ENCODE assay signal across 15 cellular contexts in the genomic region with DNA sequence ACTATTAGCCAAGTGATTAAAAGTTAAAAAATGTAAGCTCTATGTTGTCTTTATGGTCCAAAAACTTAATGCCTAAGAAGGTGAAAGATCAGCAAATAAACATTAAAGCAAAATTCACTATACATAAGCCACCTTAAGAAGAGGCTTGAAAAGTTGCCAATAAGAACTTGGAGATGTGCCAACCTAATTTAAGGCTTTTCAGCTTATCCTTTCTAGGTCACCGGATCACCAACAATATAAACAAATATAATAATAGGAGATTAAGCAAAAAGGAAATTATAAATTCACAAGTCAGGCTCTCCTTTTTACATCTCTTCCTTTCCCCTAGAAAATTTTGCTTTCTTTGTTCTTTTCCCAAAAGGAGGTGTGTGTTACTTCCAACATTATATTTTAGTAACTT. TPM values are rescaled to one million over a fixed set of nuclear protein-coding genes. Genes with fewer than 3 reads are reported as not detected.
DNase-seq lines count a peak whose midpoint lies in the region; ATAC-seq, FAIRE-seq and TF ChIP-seq lines count a peak whose summit lies in the region.
"Had no signal": no experiment of that assay in that cellular context is flagged by ENCODE, and none has a peak within 500 bp of the region (broad histone marks: within the 10 kb centered on the region; RNA-seq: fewer than 3 reads in every experiment).

No MANE protein-coding gene starts in this region.

- H3K36me3 ChIP-seq in endothelial cell of umbilical vein (ENCODE audit: control insufficient read depth in 2 of 2, extremely low read depth in 1 of 2, insufficient read depth in 2 of 2, low read length in 2 of 2) (no peaks in the 10 kb centered on the region), Peyer's patch (no peaks in the 10 kb centered on the region)
- H3K36me3 ChIP-seq: adrenal gland had no signal

- H3K79me2 ChIP-seq in endothelial cell of umbilical vein (ENCODE audit: control insufficient read depth, insufficient read depth, low read length): no peaks in the 10 kb centered on the region

- POLR2A ChIA-PET in endothelial cell of umbilical vein (lab: Charles Lee): interaction anchor here (0.7 kb wide), 1 partner anchor 107 kb away, joined by 3 read pairs; no protein-coding TSS in a partner anchor

- H3K9me1 ChIP-seq in endothelial cell of umbilical vein (replicated peaks; ENCODE audit: control insufficient read depth, extremely low read depth, insufficient read depth, low read length): no peaks in the 10 kb centered on the region

- H4K20me1 ChIP-seq in endothelial cell of umbilical vein (replicated peaks; ENCODE audit: control insufficient read depth, extremely low read depth, insufficient read depth, low read length): no peaks in the 10 kb centered on the region

- H3K4me1 ChIP-seq in endothelial cell of umbilical vein (ENCODE audit: control insufficient read depth, extremely low read depth, insufficient read depth, low read length): peaks cover 6% of the 10 kb centered on the region
- H3K4me1 ChIP-seq in Peyer's patch: peaks cover 0 to 6% (median 0%) of the 10 kb centered on the region in 4 donors

- dilution Hi-C loops in endothelial cell of umbilical vein (cut with MboI; ENCODE audit: extremely low pct_ligation_motif_present, low sequenced_read_pairs): no loop called here

- TF ChIP-seq CTCF in endothelial cell of umbilical vein (IDR thresholded peaks at IDR 0.05; ENCODE audit: extremely low read depth in 1 of 2, insufficient read depth in 1 of 2, low read depth in 1 of 2, low read length in 2 of 2): no peak
- no peak for TF ChIP-seq CTCF in Peyer's patch (IDR thresholded peaks at IDR 0.05)

- DNase-seq in NCI-H146 (lab: John Stamatoyannopoulos, UW): peak; percentile 11
- no peak for DNase-seq in NCI-H146 treated with DMSO at 0.1 percent for 48 hours (lab: John Stamatoyannopoulos, UW; ENCODE audit: unreplicated experiment)
- peak; percentile 62 for DNase-seq in NCI-H748 (lab: John Stamatoyannopoulos, UW; ENCODE audit: unreplicated experiment)
- peak; percentile 82 for DNase-seq in endothelial cell of umbilical vein (ENCODE audit: low read depth, low spot score)
- peak; percentile 3 for DNase-seq in retina
- DNase-seq in activated CD8-positive, alpha-beta memory T cell treated with anti-CD3 and anti-CD28 coated beads, Interleukin-2, amount 50 U/mL, for 4 hours: no peak
- no peak for DNase-seq in Peyer's patch
- DNase-seq: activated B cell treated with CpG ODN at 0.5 μM for 24 hours, adrenal gland, left cardiac atrium, NCI-H510A had no signal

- intact Hi-C loops in endothelial cell of umbilical vein (cut with micrococcal nuclease): no loop called here

- BruUV-seq in endothelial cell of umbilical vein (replicated peaks; lab: Mats Ljungman, UMichigan): no TSS peak

- TF ChIP-seq POLR2A in endothelial cell of umbilical vein (IDR thresholded peaks at IDR 0.05; ENCODE audit: low read depth, low read length): no peak
- TF ChIP-seq POLR2A in Peyer's patch (IDR thresholded peaks at IDR 0.05): no peak

- CTCF ChIA-PET in endothelial cell of umbilical vein (lab: Charles Lee): interaction anchor here (0.7 to 3.1 kb wide), 11 partner anchors 10 to 107 kb away, joined by 3 to 13 read pairs (median 8); no protein-coding TSS in a partner anchor

- peak; percentile 77 for FAIRE-seq in endothelial cell of umbilical vein (lab: Jason Lieb, UNC)
- FAIRE-seq: GM18507 had no signal

- no peak overlapping the region for H3K4me3 ChIP-seq in endothelial cell of umbilical vein (replicated peaks in 1 of 3; ENCODE audit: insufficient read depth in 1 of 3, low read depth in 1 of 3, low read length in 3 of 3)
- no peak overlapping the region for H3K4me3 ChIP-seq in Peyer's patch
- H3K4me3 ChIP-seq: adrenal gland had no signal

- peak overlapping the region; percentile 21 for H3K4me2 ChIP-seq in endothelial cell of umbilical vein (ENCODE audit: insufficient read depth, low read length)

- H3K27ac ChIP-seq in endothelial cell of umbilical vein (ENCODE audit: insufficient read depth, low read depth, low read length) (no peak overlapping the region), Peyer's patch (no peak overlapping the region)
- H3K27ac ChIP-seq: adrenal gland had no signal

- no peak overlapping the region for H2AFZ ChIP-seq in endothelial cell of umbilical vein (ENCODE audit: low read depth, low read length)

- no peak for ATAC-seq in GM18519 (IDR thresholded peaks at IDR 0.05; ENCODE audit: low FRiP score, unreplicated experiment)
- ATAC-seq: left cardiac atrium had no signal

- H3K9me3 ChIP-seq in endothelial cell of umbilical vein (replicated peaks; ENCODE audit: control insufficient read depth, insufficient read depth, low read length) (no peaks in the 10 kb centered on the region), Peyer's patch (no peaks in the 10 kb centered on the region)
- H3K9me3 ChIP-seq: adrenal gland had no signal

- no peak overlapping the region for H3K9ac ChIP-seq in endothelial cell of umbilical vein (replicated peaks; ENCODE audit: extremely low read depth, insufficient read depth, low read length)

- H3K27me3 ChIP-seq in endothelial cell of umbilical vein (ENCODE audit: control insufficient read depth in 2 of 2, insufficient read depth in 2 of 2, low read length in 2 of 2) (peaks cover 6 to 21% of the 10 kb centered on the region in 2 experiments), Peyer's patch (no peaks in the 10 kb centered on the region)
- H3K27me3 ChIP-seq: adrenal gland had no signal

TF ChIP-seq in endothelial cell of umbilical vein, 7 proteins besides CTCF, POLR2A, EP300 and RAD21:
- TF ChIP-seq FOS (IDR thresholded peaks at IDR 0.05; ENCODE audit: borderline replicate concordance, insufficient read depth, low read length): no peak

RNA-seq across cellular contexts. Expression of a gene that starts 30.9 kb away (rescaled TPM):
- total RNA-seq in endothelial cell of umbilical vein (13.9 and 25.7 TPM in 2 replicates), Peyer's patch (10 to 100 TPM in 2 of 4 donors, 1 to 10 TPM in 2; 1.9 to 69.3 (median 11.2) TPM)
- polyA plus RNA-seq in endothelial cell of umbilical vein: 12.7 and 20.8 TPM in 2 replicates
- 8.9 and 9.9 TPM in 2 replicates for polyA plus RNA-seq in endothelial cell of umbilical vein (2011; cell fraction: cytosol; rRNA removed)
- 20.7 and 21.8 TPM in 2 replicates for polyA plus RNA-seq in endothelial cell of umbilical vein (2011; cell fraction: nucleus; rRNA removed)
- 33.5 and 53.0 TPM in 2 replicates for polyA plus RNA-seq in endothelial cell of umbilical vein (2012)
- 32.2 and 35.4 TPM in 2 replicates for polyA minus RNA-seq in endothelial cell of umbilical vein
- polyA minus RNA-seq in endothelial cell of umbilical vein (2011; cell fraction: cytosol; rRNA and poly(A)+ RNA removed): 22.0 TPM
- polyA minus RNA-seq in endothelial cell of umbilical vein (2011; cell fraction: nucleus; rRNA and poly(A)+ RNA removed): 29.1 and 41.5 TPM in 2 replicates

RNA-seq across cellular contexts. Expression of a gene that starts 32.4 kb away (rescaled TPM):
- total RNA-seq in endothelial cell of umbilical vein: 1.5 TPM in 1 of 2 replicates, not detected in the other
- polyA plus RNA-seq in endothelial cell of umbilical vein: not detected in 2 replicates
- not detected in 2 replicates for polyA plus RNA-seq in endothelial cell of umbilical vein (2011; cell fraction: cytosol; rRNA removed)
- not detected in 2 replicates for polyA plus RNA-seq in endothelial cell of umbilical vein (2011; cell fraction: nucleus; rRNA removed)
- polyA plus RNA-seq in endothelial cell of umbilical vein (2012): 0.24 and 0.90 TPM in 2 replicates
- polyA minus RNA-seq in endothelial cell of umbilical vein: not detected in 2 replicates
- not detected for polyA minus RNA-seq in endothelial cell of umbilical vein (2011; cell fraction: cytosol; rRNA and poly(A)+ RNA removed)
- polyA minus RNA-seq in endothelial cell of umbilical vein (2011; cell fraction: nucleus; rRNA and poly(A)+ RNA removed): not detected in 2 replicates
- 1 to 10 TPM in 1 of 4 donors, under 1 TPM in 1, not detected in 2; 0.57 to 1.1 TPM for total RNA-seq in Peyer's patch
- total RNA-seq: LHCN-M2, SK-MEL-5 had no signal

Comparison
In these comparisons a context has a peak if more than half of its experiments do, and no peak if none do; other contexts are left out.
1. DNase-seq: peak in NCI-H146 (single experiment), NCI-H748 (single experiment), endothelial cell of umbilical vein (single experiment) and retina (single experiment); none in NCI-H146 treated with DMSO at 0.1 percent for 48 hours (single experiment), activated CD8-positive, alpha-beta memory T cell treated with anti-CD3 and anti-CD28 coated beads, Interleukin-2, amount 50 U/mL, for 4 hours (single experiment) and Peyer's patch (0 of 3).